ENCODE assay signal across 10 cellular contexts in genomic region chr9:133609311-133610098, GRCh38. TPM values are rescaled to one million over a fixed set of nuclear protein-coding genes. Genes with fewer than 3 reads are reported as not detected.
A peak's percentile ranks its signal among the peaks of the same experiment; 100 is the strongest.
DNase-seq lines count a peak whose midpoint lies in the region; ATAC-seq, FAIRE-seq and TF ChIP-seq lines count a peak whose summit lies in the region.
"Had no signal": no experiment of that assay in that cellular context is flagged by ENCODE, and none has a peak within 500 bp of the region (broad histone marks: within the 10 kb centered on the region; RNA-seq: fewer than 3 reads in every experiment).

TSS of gene FAM163B (minus strand) at chr9:133609389. CDS start at chr9:133580223, 29,166 bp downstream.

- H3K4me1 ChIP-seq in smooth muscle cell (ENCODE audit: low read depth), result no peaks in the 10 kb centered on the region

- no peak within 1 kb of the TSS for H3K27ac ChIP-seq in smooth muscle cell (ENCODE audit: low read depth)
- H3K27ac ChIP-seq: C4-2B had no signal

- H3K9ac ChIP-seq in smooth muscle cell (ENCODE audit: low read depth), result no peak within 1 kb of the TSS

- FAIRE-seq in GM19239 (lab: Jason Lieb, UNC), result no peak

- H3K36me3 ChIP-seq in smooth muscle cell (ENCODE audit: low read depth), result no peaks in the 10 kb centered on the region

- H3K4me2 ChIP-seq in smooth muscle cell, result peak within 1 kb of the TSS; percentile 83

- peak; percentile 53 to 78 for DNase-seq in NCI-H524 (lab: John Stamatoyannopoulos, UW)
- no peak for DNase-seq in NCI-H524 treated with DMSO at 0.1 percent for 48 hours (lab: John Stamatoyannopoulos, UW)
- peak; percentile 66 for DNase-seq in activated effector memory CD4-positive, alpha-beta T cell treated with anti-CD3 and anti-CD28 coated beads, Interleukin-2, amount 50 U/mL, for 16 hours
- DNase-seq in left ventricle myocardium superior, result peak; percentile 72
- DNase-seq in smooth muscle cell (lab: John Stamatoyannopoulos, UW; ENCODE audit: unreplicated experiment), result peak; percentile 61
- DNase-seq in NOMO-1 (lab: John Stamatoyannopoulos, UW; ENCODE audit: unreplicated experiment in 2 of 2), result no peak
- no peak for DNase-seq in GM19239 (ENCODE audit: insufficient read length, low spot score)

- 17% methylated on average over 36 of the region's 61 CpGs for WGBS in smooth muscle cell (ENCODE audit: low lambda C conversion rate)

- ATAC-seq in left ventricle myocardium superior, result peak; percentile 93
- no peak for ATAC-seq in GM19324 (IDR thresholded peaks at IDR 0.05; ENCODE audit: low FRiP score, unreplicated experiment)
- ATAC-seq: Panc1 had no signal

- no peaks in the 10 kb centered on the region for H3F3A ChIP-seq in smooth muscle cell (ENCODE audit: low read depth)

- no peaks in the 10 kb centered on the region for H3K79me2 ChIP-seq in smooth muscle cell (ENCODE audit: low read depth)

- H2AFZ ChIP-seq in smooth muscle cell (ENCODE audit: low read depth), result no peak within 1 kb of the TSS

- no peak for TF ChIP-seq CTCF in smooth muscle cell (IDR thresholded peaks at IDR 0.05; ENCODE audit: borderline replicate concordance, insufficient read depth, poor library complexity, severe bottlenecking)

- no peaks in the 10 kb centered on the region for H3K9me3 ChIP-seq in smooth muscle cell (replicated peaks; ENCODE audit: low read depth)

- intact Hi-C loops in left ventricle myocardium superior (cut with micrococcal nuclease), result no loop called here

- H3K4me3 ChIP-seq in smooth muscle cell, result peak within 1 kb of the TSS; percentile 38

- peaks cover 23% of the 10 kb centered on the region for H3K27me3 ChIP-seq in smooth muscle cell (ENCODE audit: low read depth)

- no peaks in the 10 kb centered on the region for H4K20me1 ChIP-seq in smooth muscle cell (ENCODE audit: low read depth)

RNA-seq across cellular contexts. Expression of gene FAM163B, which starts in this region (rescaled TPM):
- total RNA-seq in left ventricle myocardium superior (not detected), smooth muscle cell (0.49 and 8.0 TPM in 2 replicates)
- polyA plus RNA-seq in smooth muscle cell, result 3.4 and 5.0 TPM in 2 replicates

Comparison
In these comparisons a context has a peak if more than half of its experiments do, and no peak if none do; other contexts are left out.
1. DNase-seq: peak in NCI-H524 (2 of 2), activated effector memory CD4-positive, alpha-beta T cell treated with anti-CD3 and anti-CD28 coated beads, Interleukin-2, amount 50 U/mL, for 16 hours (single experiment) and smooth muscle cell (single experiment); none in NCI-H524 treated with DMSO at 0.1 percent for 48 hours (single experiment), NOMO-1 (0 of 2) and GM19239 (single experiment).
2. Peak in DNase-seq and ATAC-seq in left ventricle myocardium superior; RNA of the gene not detected or under 1 TPM.